ENCODE assay signal across 14 cellular contexts in genomic region chr19:28726533-28726932, GRCh38.
DNase-seq lines count a peak whose midpoint lies in the region; ATAC-seq and TF ChIP-seq lines count a peak whose summit lies in the region.
"Had no signal": no experiment of that assay in that cellular context is flagged by ENCODE, and none has a peak within 500 bp of the region (broad histone marks: within the 10 kb centered on the region; RNA-seq: fewer than 3 reads in every experiment).

No MANE protein-coding gene starts in this region.

- H3K4me3 Mint-ChIP-seq in WTC11, result peak overlapping the region; percentile 79
- H3K4me3 Mint-ChIP-seq: activated CD4-positive, alpha-beta T cell treated with anti-CD3 and anti-CD28 coated beads, Interleukin-2, amount 10 ng/mL, durations not matched to agents 7 days and 5 days had no signal

- no peak for TF ChIP-seq CTCF in WTC11 (IDR thresholded peaks at IDR 0.05)

- H3K36me3 Mint-ChIP-seq in WTC11, result peaks cover 25% of the 10 kb centered on the region

- no peaks in the 10 kb centered on the region; the same call in 1 of the 2 replicates for H3K36me3 ChIP-seq in H7 (replicated peaks; ENCODE audit: control insufficient read depth, insufficient read depth, low read length)
- H3K36me3 ChIP-seq: HAP-1 had no signal

- intact Hi-C loops in left ventricle myocardium superior (cut with micrococcal nuclease), result no loop called here

- H3K4me3 ChIP-seq in H7 (ENCODE audit: insufficient read depth, low read depth, low read length) (peak overlapping the region; percentile 63), iPS-18c (ENCODE audit: insufficient read depth, low read depth, low read length) (peak overlapping the region; percentile 70)
- H3K4me3 ChIP-seq: HAP-1 had no signal

- POLR2A ChIA-PET in WTC11 (lab: Charles Lee), result interaction anchor here (0.6 kb wide), 1 partner anchor 129 kb away, joined by 5 read pairs; no protein-coding TSS in a partner anchor

- DNase-seq in CD1c-positive myeloid dendritic cell (ENCODE audit: extremely low spot score) (peak; percentile 2), H7 (no peak), WTC11 (ENCODE audit: low spot score) (no peak), left ventricle myocardium superior (no peak), pons (ENCODE audit: low spot score) (no peak), AG08396 (ENCODE audit: low spot score) (no peak)
- no peak for DNase-seq in stimulated activated CD4-positive, alpha-beta T cell treated with anti-CD3 and anti-CD28 coated beads, Interleukin-4, amount 100 ng/mL, for 4 hours
- DNase-seq: activated CD4-positive, alpha-beta T cell treated with anti-CD3 and anti-CD28 coated beads, Interleukin-2, amount 10 ng/mL, durations not matched to agents 7 days and 5 days; Calu3; GDM1; NCI-H1694 treated with DMSO at 0.1 percent for 48 hours; NCI-H345 had no signal

- CTCF ChIA-PET in WTC11 (lab: Charles Lee), result interaction anchor here (0.9 to 3.2 kb wide), 11 partner anchors 10 to 302 kb away, joined by 3 to 36 read pairs (median 4); no protein-coding TSS in a partner anchor

- H3K4me1 Mint-ChIP-seq in WTC11, result peaks cover 12% of the 10 kb centered on the region
- H3K4me1 Mint-ChIP-seq: activated CD4-positive, alpha-beta T cell treated with anti-CD3 and anti-CD28 coated beads, Interleukin-2, amount 10 ng/mL, durations not matched to agents 7 days and 5 days had no signal

- H3K9me3 ChIP-seq in iPS-18c (ENCODE audit: control insufficient read depth, insufficient read depth, low read length), result no peaks in the 10 kb centered on the region
- H3K9me3 ChIP-seq: HAP-1 had no signal

- no peak overlapping the region for H3K27ac Mint-ChIP-seq in WTC11
- H3K27ac Mint-ChIP-seq: activated CD4-positive, alpha-beta T cell treated with anti-CD3 and anti-CD28 coated beads, Interleukin-2, amount 10 ng/mL, durations not matched to agents 7 days and 5 days had no signal

- no peaks in the 10 kb centered on the region for H3K9me3 Mint-ChIP-seq in WTC11
- H3K9me3 Mint-ChIP-seq: activated CD4-positive, alpha-beta T cell treated with anti-CD3 and anti-CD28 coated beads, Interleukin-2, amount 10 ng/mL, durations not matched to agents 7 days and 5 days had no signal

- ATAC-seq in WTC11 (no peak; the same call in 1 of the 2 replicates), left ventricle myocardium superior (no peak)

- H3K27me3 ChIP-seq in H7 (ENCODE audit: control insufficient read depth, insufficient read depth, low read length), result peaks cover 6% of the 10 kb centered on the region; the same call in 1 of the 2 replicates

- H3K27me3 Mint-ChIP-seq in WTC11 (ENCODE audit: low read depth), result peaks cover 30% of the 10 kb centered on the region

TF ChIP-seq in WTC11, 78 proteins besides CTCF, POLR2A, EP300 and RAD21 (continues in another document):
- no peak for TF ChIP-seq STAT6 (CRISPR knock-in tag; conservative IDR thresholded peaks at IDR 0.05; ENCODE audit: low read depth)
- no peak for TF ChIP-seq JUN (CRISPR knock-in tag; IDR thresholded peaks at IDR 0.05)
- TF ChIP-seq, protein P1, sequence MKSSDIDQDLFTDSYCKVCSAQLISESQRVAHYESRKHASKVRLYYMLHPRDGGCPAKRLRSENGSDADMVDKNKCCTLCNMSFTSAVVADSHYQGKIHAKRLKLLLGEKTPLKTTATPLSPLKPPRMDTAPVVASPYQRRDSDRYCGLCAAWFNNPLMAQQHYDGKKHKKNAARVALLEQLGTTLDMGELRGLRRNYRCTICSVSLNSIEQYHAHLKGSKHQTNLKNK (CRISPR knock-in tag; IDR thresholded peaks at IDR 0.05), result no peak
- no peak for TF ChIP-seq CDX4 (CRISPR knock-in tag; IDR thresholded peaks at IDR 0.05; ENCODE audit: borderline replicate concordance)
- TF ChIP-seq ZNF396 (CRISPR knock-in tag; IDR thresholded peaks at IDR 0.05; ENCODE audit: borderline replicate concordance), result no peak
- TF ChIP-seq E2F5 (CRISPR knock-in tag; IDR thresholded peaks at IDR 0.05), result no peak
- TF ChIP-seq KAT7 (CRISPR knock-in tag; IDR thresholded peaks at IDR 0.05; ENCODE audit: borderline replicate concordance), result no peak
- TF ChIP-seq, protein P2, sequence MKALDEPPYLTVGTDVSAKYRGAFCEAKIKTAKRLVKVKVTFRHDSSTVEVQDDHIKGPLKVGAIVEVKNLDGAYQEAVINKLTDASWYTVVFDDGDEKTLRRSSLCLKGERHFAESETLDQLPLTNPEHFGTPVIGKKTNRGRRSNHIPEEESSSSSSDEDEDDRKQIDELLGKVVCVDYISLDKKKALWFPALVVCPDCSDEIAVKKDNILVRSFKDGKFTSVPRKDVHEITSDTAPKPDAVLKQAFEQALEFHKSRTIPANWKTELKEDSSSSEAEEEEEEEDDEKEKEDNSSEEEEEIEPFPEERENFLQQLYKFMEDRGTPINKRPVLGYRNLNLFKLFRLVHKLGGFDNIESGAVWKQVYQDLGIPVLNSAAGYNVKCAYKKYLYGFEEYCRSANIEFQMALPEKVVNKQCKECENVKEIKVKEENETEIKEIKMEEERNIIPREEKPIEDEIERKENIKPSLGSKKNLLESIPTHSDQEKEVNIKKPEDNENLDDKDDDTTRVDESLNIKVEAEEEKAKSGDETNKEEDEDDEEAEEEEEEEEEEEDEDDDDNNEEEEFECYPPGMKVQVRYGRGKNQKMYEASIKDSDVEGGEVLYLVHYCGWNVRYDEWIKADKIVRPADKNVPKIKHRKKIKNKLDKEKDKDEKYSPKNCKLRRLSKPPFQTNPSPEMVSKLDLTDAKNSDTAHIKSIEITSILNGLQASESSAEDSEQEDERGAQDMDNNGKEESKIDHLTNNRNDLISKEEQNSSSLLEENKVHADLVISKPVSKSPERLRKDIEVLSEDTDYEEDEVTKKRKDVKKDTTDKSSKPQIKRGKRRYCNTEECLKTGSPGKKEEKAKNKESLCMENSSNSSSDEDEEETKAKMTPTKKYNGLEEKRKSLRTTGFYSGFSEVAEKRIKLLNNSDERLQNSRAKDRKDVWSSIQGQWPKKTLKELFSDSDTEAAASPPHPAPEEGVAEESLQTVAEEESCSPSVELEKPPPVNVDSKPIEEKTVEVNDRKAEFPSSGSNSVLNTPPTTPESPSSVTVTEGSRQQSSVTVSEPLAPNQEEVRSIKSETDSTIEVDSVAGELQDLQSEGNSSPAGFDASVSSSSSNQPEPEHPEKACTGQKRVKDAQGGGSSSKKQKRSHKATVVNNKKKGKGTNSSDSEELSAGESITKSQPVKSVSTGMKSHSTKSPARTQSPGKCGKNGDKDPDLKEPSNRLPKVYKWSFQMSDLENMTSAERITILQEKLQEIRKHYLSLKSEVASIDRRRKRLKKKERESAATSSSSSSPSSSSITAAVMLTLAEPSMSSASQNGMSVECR (CRISPR knock-in tag; IDR thresholded peaks at IDR 0.05; ENCODE audit: borderline replicate concordance), result no peak
- TF ChIP-seq, protein P3, sequence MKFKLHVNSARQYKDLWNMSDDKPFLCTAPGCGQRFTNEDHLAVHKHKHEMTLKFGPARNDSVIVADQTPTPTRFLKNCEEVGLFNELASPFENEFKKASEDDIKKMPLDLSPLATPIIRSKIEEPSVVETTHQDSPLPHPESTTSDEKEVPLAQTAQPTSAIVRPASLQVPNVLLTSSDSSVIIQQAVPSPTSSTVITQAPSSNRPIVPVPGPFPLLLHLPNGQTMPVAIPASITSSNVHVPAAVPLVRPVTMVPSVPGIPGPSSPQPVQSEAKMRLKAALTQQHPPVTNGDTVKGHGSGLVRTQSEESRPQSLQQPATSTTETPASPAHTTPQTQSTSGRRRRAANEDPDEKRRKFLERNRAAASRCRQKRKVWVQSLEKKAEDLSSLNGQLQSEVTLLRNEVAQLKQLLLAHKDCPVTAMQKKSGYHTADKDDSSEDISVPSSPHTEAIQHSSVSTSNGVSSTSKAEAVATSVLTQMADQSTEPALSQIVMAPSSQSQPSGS (CRISPR knock-in tag; IDR thresholded peaks at IDR 0.05; ENCODE audit: borderline replicate concordance, low read depth), result no peak
- TF ChIP-seq GRHL2 (CRISPR knock-in tag; IDR thresholded peaks at IDR 0.05; ENCODE audit: insufficient replicate concordance, severe bottlenecking), result no peak
